Comparison of ENCODE assay signal across 11 cellular contexts in the genomic region with DNA sequence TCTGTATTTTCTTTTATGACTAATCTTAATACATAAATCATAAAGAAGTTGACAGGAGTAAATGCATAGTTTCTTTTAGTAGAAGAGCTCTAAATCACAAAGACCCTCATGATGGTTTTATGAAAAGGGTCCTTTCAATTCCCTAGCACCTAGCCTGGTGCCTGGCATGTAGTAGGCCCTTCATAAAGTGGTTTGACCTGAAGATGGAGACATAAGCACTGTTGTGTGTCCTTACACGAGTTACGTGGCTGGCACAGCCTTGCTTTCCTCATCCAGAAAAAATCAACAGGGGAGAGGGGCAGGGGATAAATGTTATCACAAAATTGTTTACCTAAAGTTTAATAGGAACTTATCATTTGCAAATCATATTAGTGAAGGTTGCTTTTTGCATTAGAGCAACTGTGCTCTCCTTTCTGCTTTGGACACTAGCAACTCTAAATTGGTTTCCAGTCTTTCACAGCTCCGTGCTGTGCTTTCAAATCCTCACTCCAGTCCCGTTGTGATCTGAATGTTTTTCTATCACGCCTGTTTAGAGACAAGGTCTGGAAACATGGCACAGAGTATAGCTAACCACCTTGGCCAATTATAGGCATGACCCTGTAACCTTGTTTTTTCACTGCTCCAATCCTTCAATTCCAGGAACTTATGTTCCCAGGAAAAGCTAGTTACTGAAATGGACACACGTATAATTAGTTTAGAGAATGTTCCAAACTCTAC. TPM values are rescaled to one million over a fixed set of nuclear protein-coding genes. Genes with fewer than 3 reads are reported as not detected.
A peak's percentile ranks its signal among the peaks of the same experiment; 100 is the strongest.
DNase-seq lines count a peak whose midpoint lies in the region; ATAC-seq, FAIRE-seq and TF ChIP-seq lines count a peak whose summit lies in the region.
"Had no signal": no experiment of that assay in that cellular context is flagged by ENCODE, and none has a peak within 500 bp of the region (broad histone marks: within the 10 kb centered on the region; RNA-seq: fewer than 3 reads in every experiment).

No MANE protein-coding gene starts in this region.

- H3K4me1 Mint-ChIP-seq in effector memory CD8-positive, alpha-beta T cell (ENCODE audit: low read depth in 2 of 2) = peaks cover 18 to 36% of the 10 kb centered on the region in 2 donors

- H3K27me3 Mint-ChIP-seq in effector memory CD8-positive, alpha-beta T cell = no peaks in the 10 kb centered on the region

- intact Hi-C loops in Right ventricle myocardium superior (cut with DNase I) = loop anchor here (5.0 kb wide), 3 partner anchors 58 to 238 kb away; a partner anchor contains a TSS

- H3K9me3 Mint-ChIP-seq in effector memory CD8-positive, alpha-beta T cell = no peaks in the 10 kb centered on the region

- H3K27ac Mint-ChIP-seq in effector memory CD8-positive, alpha-beta T cell = no peak overlapping the region

- H3K4me3 Mint-ChIP-seq in effector memory CD8-positive, alpha-beta T cell = no peak overlapping the region

- DNase-seq in HCEC 1CT = peak; percentile 39
- DNase-seq in Right ventricle myocardium superior = no peak
- DNase-seq in pons (ENCODE audit: low spot score) = peak; percentile 55
- no peak for DNase-seq in EL
- DNase-seq in SIG-M5 treated with dmso at 0.1 percent for 504 hours (lab: John Stamatoyannopoulos, UW; ENCODE audit: unreplicated experiment) = no peak
- DNase-seq in effector memory CD8-positive, alpha-beta T cell = no peak
- DNase-seq in frontal cortex (ENCODE audit: low spot score in 2 of 2) = no peak
- DNase-seq: central memory CD4-positive, alpha-beta T cell; NCI-H1048; SW 1271 had no signal

- FAIRE-seq in frontal cortex (lab: Jason Lieb, UNC) = no peak

- no peaks in the 10 kb centered on the region for H3K36me3 Mint-ChIP-seq in effector memory CD8-positive, alpha-beta T cell (ENCODE audit: insufficient read depth)

- ATAC-seq in SK-N-SH treated with all-trans-retinoic acid at 6 μM for 48 hours = peak; percentile 58
- ATAC-seq in Right ventricle myocardium superior (ENCODE audit: poor library complexity) = peak; percentile 93
- no peak for ATAC-seq in effector memory CD8-positive, alpha-beta T cell (replicated peaks)

TF ChIP-seq in SK-N-SH treated with all-trans-retinoic acid at 6 μM for 48 hours, 23 proteins besides CTCF, POLR2A, EP300 and RAD21:
- TF ChIP-seq BACH2 (CRISPR knock-in tag; IDR thresholded peaks at IDR 0.05; ENCODE audit: borderline replicate concordance) (no peak), ZNF565 (CRISPR knock-in tag; conservative IDR thresholded peaks at IDR 0.05; ENCODE audit: low read depth) (no peak), GLIS3 (CRISPR knock-in tag; IDR thresholded peaks at IDR 0.05) (no peak), ZC3H10 (CRISPR knock-in tag; IDR thresholded peaks at IDR 0.05) (no peak), OSR1 (CRISPR knock-in tag; IDR thresholded peaks at IDR 0.05) (no peak), ARNTL (CRISPR knock-in tag; IDR thresholded peaks at IDR 0.05; ENCODE audit: borderline replicate concordance, low read depth) (no peak), RARB (CRISPR knock-in tag; IDR thresholded peaks at IDR 0.05) (no peak), ZNF8 (CRISPR knock-in tag; IDR thresholded peaks at IDR 0.05) (no peak), ZFP30 (CRISPR knock-in tag; IDR thresholded peaks at IDR 0.05) (no peak), TOX (CRISPR knock-in tag; IDR thresholded peaks at IDR 0.05; ENCODE audit: borderline replicate concordance) (no peak), CSDC2 (CRISPR knock-in tag; IDR thresholded peaks at IDR 0.05) (no peak)
- TF ChIP-seq, protein P1, sequence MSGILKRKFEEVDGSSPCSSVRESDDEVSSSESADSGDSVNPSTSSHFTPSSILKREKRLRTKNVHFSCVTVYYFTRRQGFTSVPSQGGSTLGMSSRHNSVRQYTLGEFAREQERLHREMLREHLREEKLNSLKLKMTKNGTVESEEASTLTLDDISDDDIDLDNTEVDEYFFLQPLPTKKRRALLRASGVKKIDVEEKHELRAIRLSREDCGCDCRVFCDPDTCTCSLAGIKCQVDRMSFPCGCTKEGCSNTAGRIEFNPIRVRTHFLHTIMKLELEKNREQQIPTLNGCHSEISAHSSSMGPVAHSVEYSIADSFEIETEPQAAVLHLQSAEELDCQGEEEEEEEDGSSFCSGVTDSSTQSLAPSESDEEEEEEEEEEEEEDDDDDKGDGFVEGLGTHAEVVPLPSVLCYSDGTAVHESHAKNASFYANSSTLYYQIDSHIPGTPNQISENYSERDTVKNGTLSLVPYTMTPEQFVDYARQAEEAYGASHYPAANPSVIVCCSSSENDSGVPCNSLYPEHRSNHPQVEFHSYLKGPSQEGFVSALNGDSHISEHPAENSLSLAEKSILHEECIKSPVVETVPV (CRISPR knock-in tag; IDR thresholded peaks at IDR 0.05) = no peak
- TF ChIP-seq, protein P2, sequence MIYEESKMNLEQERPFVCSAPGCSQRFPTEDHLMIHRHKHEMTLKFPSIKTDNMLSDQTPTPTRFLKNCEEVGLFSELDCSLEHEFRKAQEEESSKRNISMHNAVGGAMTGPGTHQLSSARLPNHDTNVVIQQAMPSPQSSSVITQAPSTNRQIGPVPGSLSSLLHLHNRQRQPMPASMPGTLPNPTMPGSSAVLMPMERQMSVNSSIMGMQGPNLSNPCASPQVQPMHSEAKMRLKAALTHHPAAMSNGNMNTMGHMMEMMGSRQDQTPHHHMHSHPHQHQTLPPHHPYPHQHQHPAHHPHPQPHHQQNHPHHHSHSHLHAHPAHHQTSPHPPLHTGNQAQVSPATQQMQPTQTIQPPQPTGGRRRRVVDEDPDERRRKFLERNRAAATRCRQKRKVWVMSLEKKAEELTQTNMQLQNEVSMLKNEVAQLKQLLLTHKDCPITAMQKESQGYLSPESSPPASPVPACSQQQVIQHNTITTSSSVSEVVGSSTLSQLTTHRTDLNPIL (CRISPR knock-in tag; IDR thresholded peaks at IDR 0.05; ENCODE audit: low read depth) = no peak
- TF ChIP-seq, protein P3, sequence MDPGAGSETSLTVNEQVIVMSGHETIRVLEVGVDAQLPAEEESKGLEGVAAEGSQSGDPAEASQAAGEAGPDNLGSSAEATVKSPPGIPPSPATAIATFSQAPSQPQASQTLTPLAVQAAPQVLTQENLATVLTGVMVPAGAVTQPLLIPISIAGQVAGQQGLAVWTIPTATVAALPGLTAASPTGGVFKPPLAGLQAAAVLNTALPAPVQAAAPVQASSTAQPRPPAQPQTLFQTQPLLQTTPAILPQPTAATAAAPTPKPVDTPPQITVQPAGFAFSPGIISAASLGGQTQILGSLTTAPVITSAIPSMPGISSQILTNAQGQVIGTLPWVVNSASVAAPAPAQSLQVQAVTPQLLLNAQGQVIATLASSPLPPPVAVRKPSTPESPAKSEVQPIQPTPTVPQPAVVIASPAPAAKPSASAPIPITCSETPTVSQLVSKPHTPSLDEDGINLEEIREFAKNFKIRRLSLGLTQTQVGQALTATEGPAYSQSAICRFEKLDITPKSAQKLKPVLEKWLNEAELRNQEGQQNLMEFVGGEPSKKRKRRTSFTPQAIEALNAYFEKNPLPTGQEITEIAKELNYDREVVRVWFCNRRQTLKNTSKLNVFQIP (CRISPR knock-in tag; IDR thresholded peaks at IDR 0.05; ENCODE audit: borderline replicate concordance, low read depth) = no peak

RNA-seq across cellular contexts. Expression of a gene that starts 55.7 kb away (rescaled TPM):
- total RNA-seq in Right ventricle myocardium superior = 20.3 TPM
- total RNA-seq in frontal cortex = 123 TPM

Comparison
In these comparisons a context has a peak if more than half of its experiments do, and no peak if none do; other contexts are left out.
1. DNase-seq: peak in HCEC 1CT (single experiment) and pons (single experiment); none in Right ventricle myocardium superior (single experiment), EL (single experiment), SIG-M5 treated with dmso at 0.1 percent for 504 hours (single experiment), effector memory CD8-positive, alpha-beta T cell (0 of 3) and frontal cortex (0 of 2).